ENCODE assay signal across 25 cellular contexts in genomic region chr17:79955961-79956735, GRCh38.
A peak's percentile ranks its signal among the peaks of the same experiment; 100 is the strongest.
DNase-seq lines count a peak whose midpoint lies in the region; ATAC-seq and TF ChIP-seq lines count a peak whose summit lies in the region.
"Had no signal": no experiment of that assay in that cellular context is flagged by ENCODE, and none has a peak within 500 bp of the region (broad histone marks: within the 10 kb centered on the region; RNA-seq: fewer than 3 reads in every experiment).

No MANE protein-coding gene starts in this region.

- H3K36me3 ChIP-seq in GM23338 (ENCODE audit: insufficient read depth) (no peaks in the 10 kb centered on the region; the same call in 1 of the 2 replicates), H7 (replicated peaks; ENCODE audit: control insufficient read depth, insufficient read depth, low read length) (no peaks in the 10 kb centered on the region), mesenchymal stem cell (ENCODE audit: control insufficient read depth in 1 of 2, insufficient read depth in 2 of 2, low read depth in 1 of 2, low read length in 2 of 2) (peaks cover 0 to 18% of the 10 kb centered on the region in 2 experiments), PC-3 (ENCODE audit: low read depth, low read length) (no peaks in the 10 kb centered on the region)
- H3K36me3 ChIP-seq: BLaER1, gastroesophageal sphincter, left lung had no signal

- H3K4me3 ChIP-seq in GM23338 (no peak overlapping the region), H7 (ENCODE audit: insufficient read depth, low read depth, low read length) (no peak overlapping the region), dorsolateral prefrontal cortex (no peak overlapping the region), mesenchymal stem cell (ENCODE audit: insufficient read depth in 1 of 2, low read depth in 1 of 2, low read length in 2 of 2) (peak overlapping the region in 1 of 2 experiments; percentile 10), PC-3 (ENCODE audit: low read length) (no peak overlapping the region)
- H3K4me3 ChIP-seq: BLaER1, gastroesophageal sphincter, left lung had no signal

- H2BK12ac ChIP-seq in mesenchymal stem cell (ENCODE audit: low read length in 2 of 2): no peak overlapping the region

- H3K27me3 Mint-ChIP-seq in GM23338 (ENCODE audit: insufficient read depth, low read depth, poor library complexity) (peaks cover 12% of the 10 kb centered on the region), T-cell (peaks cover 0 to 11% of the 10 kb centered on the region in 2 donors)

- POLR2A ChIA-PET in PC-3 (lab: Charles Lee; ENCODE audit: unreplicated experiment) (no interaction called here), T-cell (lab: Charles Lee) (no interaction called here)

- no peak overlapping the region for H3K14ac ChIP-seq in mesenchymal stem cell (ENCODE audit: low read length in 2 of 2)

- H3K9ac ChIP-seq in mesenchymal stem cell (ENCODE audit: low read length): no peak overlapping the region
- H3K9ac ChIP-seq in PC-3 (ENCODE audit: low read length): no peak overlapping the region
- H3K9ac ChIP-seq: BLaER1 had no signal

- peak; percentile 8; the same call in 2 of the 3 replicates for ATAC-seq in GM23338
- no peak for ATAC-seq in PC-3
- ATAC-seq in T-cell (replicated peaks in 1 of 4): no peak
- no peak for ATAC-seq in activated CD4-positive, CD25-positive, alpha-beta regulatory T cell treated with anti-CD3 and anti-CD28 coated beads, Interleukin-2, amount 50 U/mL, for 24 hours
- ATAC-seq: gastroesophageal sphincter, left lung had no signal

- CTCF ChIA-PET in PC-3 (lab: Charles Lee) (no interaction called here), T-cell (lab: Charles Lee) (no interaction called here)

- no peak overlapping the region for H3K18ac ChIP-seq in mesenchymal stem cell (ENCODE audit: low read depth in 1 of 2, low read length in 2 of 2)

- H3K4me1 ChIP-seq in GM23338 (ENCODE audit: insufficient read depth) (peaks cover 43% of the 10 kb centered on the region), mesenchymal stem cell (ENCODE audit: control insufficient read depth, insufficient read depth, low read depth, low read length) (peaks cover 23% of the 10 kb centered on the region), PC-3 (ENCODE audit: insufficient read depth, low read length) (peaks cover 9% of the 10 kb centered on the region)

- H3K27me3 ChIP-seq in GM23338 (ENCODE audit: insufficient read depth) (no peaks in the 10 kb centered on the region; the same call in 1 of the 2 replicates), H7 (ENCODE audit: control insufficient read depth, insufficient read depth, low read length) (no peaks in the 10 kb centered on the region), dorsolateral prefrontal cortex (no peaks in the 10 kb centered on the region), mesenchymal stem cell (ENCODE audit: control insufficient read depth in 1 of 2, insufficient read depth in 1 of 2, low read length in 2 of 2) (no peaks in the 10 kb centered on the region), PC-3 (ENCODE audit: low read length) (no peaks in the 10 kb centered on the region)
- H3K27me3 ChIP-seq: BLaER1, gastroesophageal sphincter, left lung had no signal

- intact Hi-C loops in dorsolateral prefrontal cortex (cut with DNase I) (no loop called here), PC-3 (cut with micrococcal nuclease) (no loop called here)

- no peaks in the 10 kb centered on the region for H3K9me3 ChIP-seq in mesenchymal stem cell (ENCODE audit: control insufficient read depth, low read length)
- no peaks in the 10 kb centered on the region for H3K9me3 ChIP-seq in PC-3 (ENCODE audit: low read length)
- H3K9me3 ChIP-seq: left lung had no signal

- H4K20me1 ChIP-seq in GM23338 (replicated peaks; ENCODE audit: insufficient read depth): peaks cover 13% of the 10 kb centered on the region; the same call in 1 of the 2 replicates
- no peaks in the 10 kb centered on the region for H4K20me1 ChIP-seq in PC-3 (ENCODE audit: low read length)

- no peak overlapping the region for H3K23ac ChIP-seq in mesenchymal stem cell (ENCODE audit: low read length in 2 of 2)

- peaks cover 6% of the 10 kb centered on the region; the same call in 2 of the 3 replicates for H3K9me3 Mint-ChIP-seq in GM23338
- no peaks in the 10 kb centered on the region for H3K9me3 Mint-ChIP-seq in T-cell
- H3K9me3 Mint-ChIP-seq: immature natural killer cell had no signal

- H2AK5ac ChIP-seq in mesenchymal stem cell (ENCODE audit: low read length, severe bottlenecking): no peak overlapping the region

- H3K4me3 Mint-ChIP-seq in GM23338 (no peak overlapping the region), T-cell (no peak overlapping the region)
- H3K4me3 Mint-ChIP-seq: immature natural killer cell, mesothelial cell of epicardium had no signal

- H2AFZ ChIP-seq in GM23338 (no peak overlapping the region), mesenchymal stem cell (ENCODE audit: low read depth, low read length) (no peak overlapping the region), PC-3 (ENCODE audit: low read length) (no peak overlapping the region)

- H2BK120ac ChIP-seq in mesenchymal stem cell (ENCODE audit: low read depth, low read length): no peak overlapping the region

- H3K79me2 ChIP-seq in GM23338 (replicated peaks; ENCODE audit: insufficient read depth) (peaks cover 30% of the 10 kb centered on the region), PC-3 (ENCODE audit: low read length) (no peaks in the 10 kb centered on the region)

- whole genome bisulfite sequencing in mesenchymal stem cell: 95% methylated on average over 18 of the region's 20 CpGs

- no peak overlapping the region for H4K91ac ChIP-seq in mesenchymal stem cell (ENCODE audit: low read length)

- peaks cover 57% of the 10 kb centered on the region for H3K4me1 Mint-ChIP-seq in GM23338
- H3K4me1 Mint-ChIP-seq in T-cell: peaks cover 0 to 5% (median 0%) of the 10 kb centered on the region in 3 donors
- H3K4me1 Mint-ChIP-seq: immature natural killer cell had no signal

- H3K9me2 ChIP-seq in GM23338 (ENCODE audit: insufficient read depth) (no peaks in the 10 kb centered on the region), PC-3 (replicated peaks; ENCODE audit: low read length) (no peaks in the 10 kb centered on the region)

- H2BK5ac ChIP-seq in mesenchymal stem cell (ENCODE audit: low read depth, low read length, poor library complexity, severe bottlenecking): no peak overlapping the region

- 0 out of 2 replicates have a peak overlapping the region, but pooled peaks have one; percentile 48 for H3K27ac ChIP-seq in GM23338 (ENCODE audit: low read depth)
- no peak overlapping the region for H3K27ac ChIP-seq in dorsolateral prefrontal cortex
- H3K27ac ChIP-seq in mesenchymal stem cell (ENCODE audit: low read length, poor library complexity, severe bottlenecking): no peak overlapping the region
- H3K27ac ChIP-seq in PC-3 (ENCODE audit: low read length): no peak overlapping the region
- H3K27ac ChIP-seq: BLaER1, gastroesophageal sphincter, left lung had no signal

- no peak for DNase-seq in GM23338 (ENCODE audit: low spot score)
- peak; percentile 37 for DNase-seq in H7
- DNase-seq in dorsolateral prefrontal cortex: peak in 6 of 10 donors; percentile 9 to 31 (median 20)
- no peak for DNase-seq in mesenchymal stem cell
- no peak for DNase-seq in SW480 (ENCODE audit: low spot score)
- no peak for DNase-seq in PC-3
- no peak for DNase-seq in T-cell
- DNase-seq: activated CD4-positive, alpha-beta T cell treated with anti-CD3 and anti-CD28 coated beads for 48 hours; activated naive CD4-positive, alpha-beta T cell; activated T-cell treated with anti-CD3 and anti-CD28 coated beads, Interleukin-2, amount 50 U/mL, for 1 hour; DMS 273 treated with DMSO at 0.1 percent for 48 hours; hippocampal formation; immature natural killer cell; KBM-7; NCI-H1092; NCI-H1694 treated with DMSO at 0.1 percent for 48 hours; NCI-H446 treated with DMSO at 0.1 percent for 48 hours; NCI-H774; occipital lobe; stimulated activated naive CD4-positive, alpha-beta T cell had no signal

- no peak overlapping the region for H2BK15ac ChIP-seq in mesenchymal stem cell (ENCODE audit: low read depth, poor library complexity, severe bottlenecking)

- H3K36me3 Mint-ChIP-seq in GM23338 (ENCODE audit: low read depth) (peaks cover 6% of the 10 kb centered on the region; the same call in 2 of the 3 replicates), T-cell (no peaks in the 10 kb centered on the region)
- H3K36me3 Mint-ChIP-seq: immature natural killer cell had no signal

- H4K8ac ChIP-seq in mesenchymal stem cell (ENCODE audit: low read length): peak overlapping the region; percentile 30

- H3K27ac Mint-ChIP-seq in GM23338 (no peak overlapping the region), T-cell (no peak overlapping the region)
- H3K27ac Mint-ChIP-seq: immature natural killer cell, mesothelial cell of epicardium had no signal

- TF ChIP-seq CTCF in GM23338 (conservative IDR thresholded peaks at IDR 0.05; ENCODE audit: low read depth in 2 of 2): no peak
- TF ChIP-seq CTCF in dorsolateral prefrontal cortex (IDR thresholded peaks at IDR 0.05 in 54 of 56, conservative IDR thresholded peaks at IDR 0.05 in 2 of 56; ENCODE audit: low read depth in 1 of 56, partially characterized antibody in 56 of 56): no peak
- no peak for TF ChIP-seq CTCF in PC-3 (conservative IDR thresholded peaks at IDR 0.05; ENCODE audit: low read depth, low read length)

- BruUV-seq in PC-3 (replicated peaks; lab: Mats Ljungman, UMichigan): no TSS peak

- H3F3A ChIP-seq in GM23338 (replicated peaks; ENCODE audit: low read depth): peaks cover 31% of the 10 kb centered on the region
- no peaks in the 10 kb centered on the region for H3F3A ChIP-seq in PC-3 (ENCODE audit: low read length, unreplicated experiment)

- H3K79me1 ChIP-seq in mesenchymal stem cell (replicated peaks; ENCODE audit: low read length, poor library complexity, severe bottlenecking): peaks cover 24% of the 10 kb centered on the region

- H3K4me2 ChIP-seq in GM23338 (no peak overlapping the region), mesenchymal stem cell (ENCODE audit: low read length, poor library complexity, severe bottlenecking) (no peak overlapping the region), PC-3 (ENCODE audit: low read length) (no peak overlapping the region)
- H3K4me2 ChIP-seq: BLaER1 had no signal

- H3K4ac ChIP-seq in mesenchymal stem cell (ENCODE audit: low read depth in 1 of 2, low read length in 2 of 2): no peak overlapping the region

Comparison
In these comparisons a context has a peak if more than half of its experiments do, and no peak if none do; other contexts are left out.
1. DNase-seq: peak in H7 (single experiment) and dorsolateral prefrontal cortex (6 of 10); none in GM23338 (single experiment), mesenchymal stem cell (single experiment), SW480 (single experiment), PC-3 (single experiment) and T-cell (0 of 34).